In the genomic region with DNA sequence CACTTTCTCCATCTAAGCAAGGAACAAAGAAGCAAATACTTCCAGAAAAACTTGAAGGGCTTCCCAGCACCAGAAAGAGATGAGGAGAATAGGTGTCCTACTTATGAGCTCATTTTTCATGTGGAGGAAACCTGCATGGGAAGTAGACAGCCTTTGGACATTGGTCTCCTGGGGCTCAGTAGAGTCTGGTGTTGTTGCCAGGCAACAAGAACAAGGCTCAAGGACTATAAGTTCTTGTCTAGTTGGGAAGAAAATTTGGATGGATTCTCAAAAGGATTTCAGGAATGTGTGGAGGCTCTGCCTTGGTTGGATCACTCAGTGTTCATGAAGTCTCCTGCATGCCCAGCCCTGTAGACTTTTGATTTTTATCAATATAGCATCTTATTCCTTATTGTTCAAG, we compare ENCODE assay signal across 16 cellular contexts.
DNase-seq lines count a peak whose midpoint lies in the region; ATAC-seq and TF ChIP-seq lines count a peak whose summit lies in the region.
"Had no signal": no experiment of that assay in that cellular context is flagged by ENCODE, and none has a peak within 500 bp of the region (broad histone marks: within the 10 kb centered on the region; RNA-seq: fewer than 3 reads in every experiment).

No MANE protein-coding gene starts in this region.

- TF ChIP-seq CTCF in breast epithelium (IDR thresholded peaks at IDR 0.05): no peak
- no peak for TF ChIP-seq CTCF in MCF 10A (IDR thresholded peaks at IDR 0.05; ENCODE audit: unreplicated experiment)
- no peak for TF ChIP-seq CTCF in mammary epithelial cell (conservative IDR thresholded peaks at IDR 0.05 in 1 of 2, IDR thresholded peaks at IDR 0.05 in 1 of 2; ENCODE audit: extremely low read depth in 1 of 2, insufficient read depth in 1 of 2, low read depth in 1 of 2, low read length in 2 of 2)
- TF ChIP-seq CTCF in tibial nerve (IDR thresholded peaks at IDR 0.05): no peak

- in situ Hi-C loops in mammary epithelial cell (cut with MboI; ENCODE audit: low sequenced_read_pairs in 2 of 2): no loop called here

- intact Hi-C loops in breast epithelium (cut with DNase I; ENCODE audit: low total_unique reads): no loop called here
- intact Hi-C loops in MCF 10A (cut with micrococcal nuclease): no loop called here
- intact Hi-C loops in mammary epithelial cell (cut with micrococcal nuclease): no loop called here
- intact Hi-C loops in head of caudate nucleus (cut with DNase I): no loop called here

- peaks cover 0 to 5% of the 10 kb centered on the region in 2 donors for H3K4me1 ChIP-seq in breast epithelium
- H3K4me1 ChIP-seq in mammary epithelial cell (ENCODE audit: insufficient read depth, low read length): peaks cover 51% of the 10 kb centered on the region
- H3K4me1 ChIP-seq in tibial nerve: peaks cover 4 to 99% (median 40%) of the 10 kb centered on the region in 4 donors

- TF ChIP-seq POLR2A in breast epithelium (IDR thresholded peaks at IDR 0.05) (no peak), tibial nerve (IDR thresholded peaks at IDR 0.05) (no peak)

- no peak overlapping the region for H3K27ac Mint-ChIP-seq in MCF 10A (ENCODE audit: low read depth, unreplicated experiment)
- H3K27ac Mint-ChIP-seq: activated CD4-positive, alpha-beta memory T cell treated with anti-CD3 and anti-CD28 coated beads, Interleukin-2, amount 10 ng/mL, durations not matched to agents 7 days and 5 days; CD4-positive, alpha-beta T cell; H9 had no signal

- POLR2A ChIA-PET in MCF 10A (lab: Yijun Ruan, JAX): no interaction called here

- peak overlapping the region; percentile 78 for H3K4me2 ChIP-seq in mammary epithelial cell (ENCODE audit: insufficient read depth, low read depth, low read length)

- H3K4me3 Mint-ChIP-seq in MCF 10A (ENCODE audit: unreplicated experiment): no peak overlapping the region
- H3K4me3 Mint-ChIP-seq: activated CD4-positive, alpha-beta memory T cell treated with anti-CD3 and anti-CD28 coated beads, Interleukin-2, amount 10 ng/mL, durations not matched to agents 7 days and 5 days; CD4-positive, alpha-beta T cell; H9 had no signal

- dilution Hi-C loops in mammary epithelial cell (cut with HindIII; ENCODE audit: low sequenced_read_pairs): no loop called here

- peaks cover 54% of the 10 kb centered on the region for H3K79me2 ChIP-seq in mammary epithelial cell (ENCODE audit: insufficient read depth, low read length)

- ATAC-seq in HG03520 (IDR thresholded peaks at IDR 0.05; ENCODE audit: unreplicated experiment): no peak

- BruUV-seq in MCF 10A (replicated peaks; lab: Mats Ljungman, UMichigan) (no TSS peak), mammary epithelial cell (replicated peaks; lab: Mats Ljungman, UMichigan) (no TSS peak)

- H3K4me3 ChIP-seq in breast epithelium (no peak overlapping the region), mammary epithelial cell (replicated peaks in 1 of 3; ENCODE audit: insufficient read depth in 1 of 3, low read depth in 2 of 3, low read length in 3 of 3) (no peak overlapping the region), tibial nerve (no peak overlapping the region)
- H3K4me3 ChIP-seq: esophagus squamous epithelium, SK-N-MC had no signal

- TF ChIP-seq EP300 in tibial nerve (IDR thresholded peaks at IDR 0.05): no peak

- H3K27me3 ChIP-seq in breast epithelium (no peaks in the 10 kb centered on the region), mammary epithelial cell (ENCODE audit: insufficient read depth, low read length) (no peaks in the 10 kb centered on the region), tibial nerve (no peaks in the 10 kb centered on the region)
- H3K27me3 ChIP-seq: esophagus squamous epithelium had no signal

- DNase-seq in breast epithelium (ENCODE audit: low spot score in 2 of 2) (no peak), MCF 10A (ENCODE audit: unreplicated experiment) (no peak), mammary epithelial cell (no peak), kidney tubule cell (ENCODE audit: low spot score) (peak; percentile 13), tibial nerve (ENCODE audit: low spot score in 2 of 2) (no peak), NCI-H2107 treated with DMSO at 0.1 percent for 48 hours (lab: John Stamatoyannopoulos, UW; ENCODE audit: unreplicated experiment) (no peak), head of caudate nucleus (no peak)
- DNase-seq: 8988T; activated CD4-positive, alpha-beta memory T cell treated with anti-CD3 and anti-CD28 coated beads, Interleukin-2, amount 10 ng/mL, durations not matched to agents 7 days and 5 days; CD4-positive, alpha-beta T cell; esophagus squamous epithelium; H9; midbrain; substantia nigra had no signal

- H4K20me1 ChIP-seq in mammary epithelial cell (ENCODE audit: insufficient read depth, low read length): no peaks in the 10 kb centered on the region

- H2AFZ ChIP-seq in mammary epithelial cell (ENCODE audit: low read depth, low read length): no peak overlapping the region

- H3K9me3 ChIP-seq in breast epithelium (no peaks in the 10 kb centered on the region), mammary epithelial cell (replicated peaks; ENCODE audit: insufficient read depth, low read length) (no peaks in the 10 kb centered on the region), tibial nerve (no peaks in the 10 kb centered on the region)
- H3K9me3 ChIP-seq: esophagus squamous epithelium had no signal

- H3K36me3 ChIP-seq in breast epithelium (no peaks in the 10 kb centered on the region), mammary epithelial cell (ENCODE audit: insufficient read depth, low read length) (no peaks in the 10 kb centered on the region), tibial nerve (no peaks in the 10 kb centered on the region)
- H3K36me3 ChIP-seq: esophagus squamous epithelium had no signal

- no peaks in the 10 kb centered on the region for H3K27me3 Mint-ChIP-seq in MCF 10A (ENCODE audit: insufficient read depth, unreplicated experiment)
- H3K27me3 Mint-ChIP-seq: activated CD4-positive, alpha-beta memory T cell treated with anti-CD3 and anti-CD28 coated beads, Interleukin-2, amount 10 ng/mL, durations not matched to agents 7 days and 5 days; CD4-positive, alpha-beta T cell had no signal

- H3K4me1 Mint-ChIP-seq in MCF 10A (ENCODE audit: insufficient read depth, unreplicated experiment): peaks cover 23% of the 10 kb centered on the region
- H3K4me1 Mint-ChIP-seq: activated CD4-positive, alpha-beta memory T cell treated with anti-CD3 and anti-CD28 coated beads, Interleukin-2, amount 10 ng/mL, durations not matched to agents 7 days and 5 days had no signal

- H3K9me3 Mint-ChIP-seq in MCF 10A (ENCODE audit: unreplicated experiment): no peaks in the 10 kb centered on the region
- H3K9me3 Mint-ChIP-seq: activated CD4-positive, alpha-beta memory T cell treated with anti-CD3 and anti-CD28 coated beads, Interleukin-2, amount 10 ng/mL, durations not matched to agents 7 days and 5 days; CD4-positive, alpha-beta T cell; H9 had no signal

- peaks cover 7% of the 10 kb centered on the region for H3K36me3 Mint-ChIP-seq in MCF 10A (ENCODE audit: insufficient read depth, unreplicated experiment)

- H3K9ac ChIP-seq in mammary epithelial cell (ENCODE audit: insufficient read depth, low read length): no peak overlapping the region

- H3K27ac ChIP-seq in breast epithelium (peak overlapping the region; percentile 10 to 26), mammary epithelial cell (ENCODE audit: insufficient read depth, low read depth, low read length) (peak overlapping the region; percentile 92), tibial nerve (peak overlapping the region in 3 of 4 donors; percentile 35 to 82 (median 69))
- H3K27ac ChIP-seq: SK-N-MC had no signal

- CTCF ChIA-PET in MCF 10A (lab: Yijun Ruan, JAX): interaction anchor here (1.0 kb wide), 1 partner anchor 94 kb away, joined by 3 read pairs; no protein-coding TSS in a partner anchor
- CTCF ChIA-PET in mammary epithelial cell (lab: Charles Lee; ENCODE audit: low non-redundant PET): no interaction called here

Comparison
In these comparisons a context has a peak if more than half of its experiments do, and no peak if none do; other contexts are left out.
1. H3K27ac ChIP-seq: peak in every context shown above with its lines; median percentile 92 in mammary epithelial cell; 69 in tibial nerve; 18 in breast epithelium.